In the genomic region with DNA sequence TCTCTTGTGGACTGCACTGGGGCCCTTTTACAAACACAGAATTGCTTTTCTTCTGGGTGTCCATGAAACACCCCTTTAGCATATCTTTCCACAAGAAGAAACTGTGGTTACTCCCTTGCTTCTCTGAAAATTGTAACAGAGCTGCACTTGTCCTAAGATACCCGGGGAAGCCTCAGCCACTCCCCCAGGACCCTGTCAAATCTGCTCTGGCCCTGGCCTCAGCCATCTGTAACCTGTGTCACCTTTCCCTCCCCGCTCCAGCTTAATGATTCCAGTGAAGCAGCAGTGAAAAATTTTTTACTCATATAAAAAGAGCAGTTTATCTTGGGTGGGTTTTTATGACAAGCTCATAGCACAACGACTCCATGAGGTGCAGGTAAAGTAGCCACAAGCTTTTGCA, we compare ENCODE assay signal across 6 cellular contexts.
"Had no signal": no experiment of that assay in that cellular context is flagged by ENCODE, and none has a peak within 500 bp of the region (broad histone marks: within the 10 kb centered on the region; RNA-seq: fewer than 3 reads in every experiment).

No MANE protein-coding gene starts in this region.

- H3K4me2 ChIP-seq: GM23338 had no signal

- H2AFZ ChIP-seq: GM23338 had no signal

- DNase-seq: H9, HCEC 1CT, IMR-90, KG1 had no signal

- H3K4me3 Mint-ChIP-seq: GM23338, H9 had no signal

- H3K4me3 ChIP-seq: GM23338, K562 had no signal

- H3K9me3 Mint-ChIP-seq: H9 had no signal

- ATAC-seq: GM23338, K562 had no signal

- H3K27ac Mint-ChIP-seq: GM23338, H9 had no signal
